8 cellular contexts compared by ENCODE assay signal in the genomic region with DNA sequence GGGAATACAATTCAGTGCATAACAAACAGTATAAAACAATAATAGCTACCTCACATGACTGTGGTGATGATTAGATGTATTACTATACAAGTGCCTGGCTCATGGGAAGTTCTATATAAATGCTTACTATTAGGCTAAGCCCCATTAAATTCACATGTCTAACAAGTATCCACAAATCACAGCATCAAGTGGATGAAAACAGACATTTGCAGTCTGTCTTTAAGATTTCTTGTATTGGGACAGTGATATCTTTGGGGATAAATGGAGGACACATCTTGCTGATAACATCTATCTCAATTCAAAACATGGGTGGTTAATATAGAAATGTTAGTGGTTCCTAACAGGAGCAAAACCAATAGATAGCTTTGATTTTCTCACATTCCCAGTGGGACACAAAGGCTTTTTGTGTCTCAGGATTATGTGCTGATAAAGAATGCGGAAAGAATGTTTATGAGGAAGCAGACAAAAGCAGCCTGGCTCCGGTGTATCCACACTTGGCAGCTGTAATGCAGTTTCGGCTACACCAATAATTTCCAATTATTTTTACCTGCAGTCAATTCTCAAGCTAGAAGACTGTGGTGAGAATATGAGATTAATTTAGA. TPM values are rescaled to one million over a fixed set of nuclear protein-coding genes. Genes with fewer than 3 reads are reported as not detected.
DNase-seq lines count a peak whose midpoint lies in the region; ATAC-seq and TF ChIP-seq lines count a peak whose summit lies in the region.

No MANE protein-coding gene starts in this region.

- H3K4me3 ChIP-seq in endodermal cell (ENCODE audit: low read length) (peak overlapping the region; percentile 16), mucosa of rectum (ENCODE audit: low read length in 2 of 2) (peak overlapping the region; percentile 67 to 78), vagina (peak overlapping the region; percentile 36 to 42)

- H3K9me3 Mint-ChIP-seq in natural killer cell treated with Interleukin-12 subunit alpha and Interleukin-12 subunit beta and Interleukin-15 and Interleukin-18, amount 100 ng/mL, for 72 hours: no peaks in the 10 kb centered on the region
- H3K9me3 Mint-ChIP-seq in natural killer cell (peaks cover 0 to 2% of the 10 kb centered on the region in 2 donors), endodermal cell (no peaks in the 10 kb centered on the region)

- no peak for TF ChIP-seq POLR2A in vagina (IDR thresholded peaks at IDR 0.05)

- no peak for DNase-seq in natural killer cell treated with Interleukin-12 subunit alpha and Interleukin-12 subunit beta and Interleukin-15 and Interleukin-18, amount 100 ng/mL, for 72 hours (ENCODE audit: low spot score)
- no peak for DNase-seq in natural killer cell
- no peak for DNase-seq in endodermal cell
- no peak for DNase-seq in vagina (ENCODE audit: extremely low spot score in 2 of 2)
- DNase-seq in T-helper 9 cell: no peak
- no peak for DNase-seq in HCEC 1CT

- H3K9me3 ChIP-seq in endodermal cell (ENCODE audit: control insufficient read depth, low read length) (no peaks in the 10 kb centered on the region), mucosa of rectum (ENCODE audit: control insufficient read depth in 2 of 2, low read length in 2 of 2) (no peaks in the 10 kb centered on the region), vagina (no peaks in the 10 kb centered on the region)

- H3K4me3 Mint-ChIP-seq in natural killer cell treated with Interleukin-12 subunit alpha and Interleukin-12 subunit beta and Interleukin-15 and Interleukin-18, amount 100 ng/mL, for 72 hours: peak overlapping the region; percentile 21
- H3K4me3 Mint-ChIP-seq in natural killer cell (no peak overlapping the region), endodermal cell (peak overlapping the region; percentile 14)

- no peaks in the 10 kb centered on the region for H3K36me3 Mint-ChIP-seq in natural killer cell treated with Interleukin-12 subunit alpha and Interleukin-12 subunit beta and Interleukin-15 and Interleukin-18, amount 100 ng/mL, for 72 hours
- no peaks in the 10 kb centered on the region for H3K36me3 Mint-ChIP-seq in natural killer cell
- H3K36me3 Mint-ChIP-seq in endodermal cell (ENCODE audit: low read depth): peaks cover 3% of the 10 kb centered on the region

- H3K36me3 ChIP-seq in endodermal cell (ENCODE audit: control insufficient read depth, insufficient read depth, low read length) (peaks cover 3% of the 10 kb centered on the region), mucosa of rectum (ENCODE audit: control insufficient read depth in 2 of 2, insufficient read depth in 2 of 2, low read length in 2 of 2) (no peaks in the 10 kb centered on the region), vagina (no peaks in the 10 kb centered on the region)

- H3K4me1 Mint-ChIP-seq in natural killer cell treated with Interleukin-12 subunit alpha and Interleukin-12 subunit beta and Interleukin-15 and Interleukin-18, amount 100 ng/mL, for 72 hours (ENCODE audit: low read depth in 2 of 2): peaks cover 5 to 10% of the 10 kb centered on the region in 2 donors
- H3K4me1 Mint-ChIP-seq in natural killer cell (peaks cover 0 to 4% of the 10 kb centered on the region in 2 donors), endodermal cell (peaks cover 48% of the 10 kb centered on the region)

- H3K27me3 Mint-ChIP-seq in natural killer cell treated with Interleukin-12 subunit alpha and Interleukin-12 subunit beta and Interleukin-15 and Interleukin-18, amount 100 ng/mL, for 72 hours: peaks cover 11 to 33% of the 10 kb centered on the region in 2 donors
- H3K27me3 Mint-ChIP-seq in natural killer cell (ENCODE audit: low read depth in 2 of 2) (peaks cover 0 to 4% of the 10 kb centered on the region in 2 donors), endodermal cell (ENCODE audit: insufficient read depth) (no peaks in the 10 kb centered on the region)

- H3K27ac ChIP-seq in endodermal cell (ENCODE audit: low read depth, low read length): peak overlapping the region; percentile 59
- H3K27ac ChIP-seq in mucosa of rectum (ENCODE audit: low read depth in 2 of 2, low read length in 2 of 2): peak overlapping the region; percentile 84 to 91
- H3K27ac ChIP-seq in vagina: peak overlapping the region; percentile 42

- intact Hi-C loops in natural killer cell (cut with micrococcal nuclease): no loop called here
- intact Hi-C loops in vagina (cut with DNase I): no loop called here

- ATAC-seq in natural killer cell treated with Interleukin-12 subunit alpha and Interleukin-12 subunit beta and Interleukin-15 and Interleukin-18, amount 100 ng/mL, for 72 hours: no peak
- ATAC-seq in natural killer cell: no peak
- ATAC-seq in HG03442 (IDR thresholded peaks at IDR 0.05; ENCODE audit: unreplicated experiment): no peak

- 61% methylated on average over 2 of the region's 3 CpGs; no CpG with 5 or more reads in 1 of the 2 experiments for WGBS in endodermal cell (ENCODE audit: insufficient coverage in 1 of 2, insufficient read length in 1 of 2), 2 experiments

- H3K9ac ChIP-seq in endodermal cell (ENCODE audit: extremely low read depth, low read length, poor library complexity, severe bottlenecking) (no peak overlapping the region), mucosa of rectum (ENCODE audit: low read depth in 1 of 2, low read length in 2 of 2) (peak overlapping the region; percentile 64 to 74)

- H3K27ac Mint-ChIP-seq in natural killer cell treated with Interleukin-12 subunit alpha and Interleukin-12 subunit beta and Interleukin-15 and Interleukin-18, amount 100 ng/mL, for 72 hours: no peak overlapping the region
- H3K27ac Mint-ChIP-seq in natural killer cell: no peak overlapping the region
- peak overlapping the region; percentile 52 for H3K27ac Mint-ChIP-seq in endodermal cell

- no peak for TF ChIP-seq CTCF in natural killer cell (IDR thresholded peaks at IDR 0.05)
- TF ChIP-seq CTCF in endodermal cell (conservative IDR thresholded peaks at IDR 0.05): no peak
- TF ChIP-seq CTCF in vagina (IDR thresholded peaks at IDR 0.05): no peak

- H3K4me1 ChIP-seq in endodermal cell (ENCODE audit: control insufficient read depth, insufficient read depth, low read length) (peaks cover 21% of the 10 kb centered on the region), mucosa of rectum (ENCODE audit: control insufficient read depth in 2 of 2, insufficient read depth in 2 of 2, low read length in 2 of 2) (peaks cover 9 to 41% of the 10 kb centered on the region in 2 donors), vagina (peaks cover 29% of the 10 kb centered on the region)

- H3K27me3 ChIP-seq in endodermal cell (ENCODE audit: control insufficient read depth, insufficient read depth, low read length, poor library complexity, severe bottlenecking) (no peaks in the 10 kb centered on the region), mucosa of rectum (ENCODE audit: control insufficient read depth in 2 of 2, insufficient read depth in 2 of 2, low read length in 2 of 2) (no peaks in the 10 kb centered on the region), vagina (no peaks in the 10 kb centered on the region)

RNA-seq across cellular contexts. Expression of gene PTPRK, which starts 29.3 kb away (rescaled TPM):
- 10 to 100 TPM in 1 of 2 donors, under 1 TPM in 1; 0.59 to 13.8 TPM for total RNA-seq in natural killer cell treated with Interleukin-12 subunit alpha and Interleukin-12 subunit beta and Interleukin-15 and Interleukin-18, amount 100 ng/mL, for 72 hours
- total RNA-seq in natural killer cell (1 to 10 TPM in 1 of 3 donors, under 1 TPM in 2; 0.14 to 1.2 (median 0.95) TPM), endodermal cell (10 to 100 TPM; 46.4 to 57.6 TPM), vagina (82.5 TPM)
- polyA plus RNA-seq in endodermal cell (2013, experiment 1 of 2): 31.9 TPM
- polyA plus RNA-seq in endodermal cell (2013, experiment 2 of 2): 29.8 TPM

Comparison
In these comparisons a context has a peak if more than half of its experiments do, and no peak if none do; other contexts are left out.
1. H3K4me3 ChIP-seq: peak in every context shown above with its lines; median percentile 72 in mucosa of rectum; 39 in vagina; 16 in endodermal cell.